ENCODE assay signal across 1 cellular context in the genomic region with DNA sequence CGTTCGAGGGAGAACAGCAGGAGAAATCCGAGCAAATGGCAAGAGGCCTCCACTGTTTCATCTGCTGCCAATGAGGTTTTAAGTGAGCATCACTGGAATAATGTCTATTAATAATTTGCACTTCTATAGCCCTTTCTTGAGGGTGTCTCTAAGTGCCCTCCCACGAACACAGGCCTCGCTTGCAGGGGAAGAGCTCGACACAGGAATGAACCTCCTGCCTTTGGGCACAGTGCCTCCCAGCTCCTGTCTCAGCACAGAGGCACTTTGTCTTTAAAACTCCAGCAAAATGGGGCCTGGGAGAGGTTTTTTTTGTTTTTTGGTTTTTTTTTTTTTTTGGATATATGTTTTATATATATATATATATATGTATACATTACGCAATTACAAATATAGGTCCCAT.
TF ChIP-seq lines count a peak whose summit lies in the region.

No MANE protein-coding gene starts in this region.

TF ChIP-seq in GM23338, 12 proteins besides CTCF, POLR2A, EP300 and RAD21 (continued from another document):
- TF ChIP-seq, protein P1, sequence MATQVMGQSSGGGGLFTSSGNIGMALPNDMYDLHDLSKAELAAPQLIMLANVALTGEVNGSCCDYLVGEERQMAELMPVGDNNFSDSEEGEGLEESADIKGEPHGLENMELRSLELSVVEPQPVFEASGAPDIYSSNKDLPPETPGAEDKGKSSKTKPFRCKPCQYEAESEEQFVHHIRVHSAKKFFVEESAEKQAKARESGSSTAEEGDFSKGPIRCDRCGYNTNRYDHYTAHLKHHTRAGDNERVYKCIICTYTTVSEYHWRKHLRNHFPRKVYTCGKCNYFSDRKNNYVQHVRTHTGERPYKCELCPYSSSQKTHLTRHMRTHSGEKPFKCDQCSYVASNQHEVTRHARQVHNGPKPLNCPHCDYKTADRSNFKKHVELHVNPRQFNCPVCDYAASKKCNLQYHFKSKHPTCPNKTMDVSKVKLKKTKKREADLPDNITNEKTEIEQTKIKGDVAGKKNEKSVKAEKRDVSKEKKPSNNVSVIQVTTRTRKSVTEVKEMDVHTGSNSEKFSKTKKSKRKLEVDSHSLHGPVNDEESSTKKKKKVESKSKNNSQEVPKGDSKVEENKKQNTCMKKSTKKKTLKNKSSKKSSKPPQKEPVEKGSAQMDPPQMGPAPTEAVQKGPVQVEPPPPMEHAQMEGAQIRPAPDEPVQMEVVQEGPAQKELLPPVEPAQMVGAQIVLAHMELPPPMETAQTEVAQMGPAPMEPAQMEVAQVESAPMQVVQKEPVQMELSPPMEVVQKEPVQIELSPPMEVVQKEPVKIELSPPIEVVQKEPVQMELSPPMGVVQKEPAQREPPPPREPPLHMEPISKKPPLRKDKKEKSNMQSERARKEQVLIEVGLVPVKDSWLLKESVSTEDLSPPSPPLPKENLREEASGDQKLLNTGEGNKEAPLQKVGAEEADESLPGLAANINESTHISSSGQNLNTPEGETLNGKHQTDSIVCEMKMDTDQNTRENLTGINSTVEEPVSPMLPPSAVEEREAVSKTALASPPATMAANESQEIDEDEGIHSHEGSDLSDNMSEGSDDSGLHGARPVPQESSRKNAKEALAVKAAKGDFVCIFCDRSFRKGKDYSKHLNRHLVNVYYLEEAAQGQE (IDR thresholded peaks at IDR 0.05; ENCODE audit: unreplicated experiment), result no peak
- TF ChIP-seq STAT1 (IDR thresholded peaks at IDR 0.05; ENCODE audit: unreplicated experiment) (no peak), EZH2phosphoT487 (IDR thresholded peaks at IDR 0.05; ENCODE audit: unreplicated experiment) (no peak), JUNB (IDR thresholded peaks at IDR 0.05; ENCODE audit: unreplicated experiment) (no peak), EZH2 (IDR thresholded peaks at IDR 0.05; ENCODE audit: low read depth, unreplicated experiment) (no peak), NANOG (IDR thresholded peaks at IDR 0.05; ENCODE audit: borderline replicate concordance) (no peak), ZNF114 (CRISPR knock-in tag; IDR thresholded peaks at IDR 0.05) (no peak)
